Comparison of ENCODE assay signal across 28 cellular contexts in genomic region chr3:52513281-52513680, GRCh38.
"Had no signal": no experiment of that assay in that cellular context is flagged by ENCODE, and none has a peak within 500 bp of the region (broad histone marks: within the 10 kb centered on the region; RNA-seq: fewer than 3 reads in every experiment).

No MANE protein-coding gene starts in this region.

- H3K4me1 ChIP-seq: testis, thyroid gland, tibial artery, transverse colon, upper lobe of left lung, upper lobe of right lung, uterus had no signal

- H3K36me3 Mint-ChIP-seq: stimulated activated effector memory CD8-positive, alpha-beta T cell treated with anti-CD3 and anti-CD28 coated beads, Interleukin-12 subunit alpha, Interleukin-12 subunit beta, amount 100 ng/mL, for 72 hours; stimulated activated memory B cell treated with anti-CD40 and anti-IgM and Interleukin-4, amounts not matched to agents 10 μg/mL and 1 μg/mL and 100 μg/mL, for 72 hours; type B pancreatic cell had no signal

- H3K4me1 Mint-ChIP-seq: stimulated activated effector memory CD8-positive, alpha-beta T cell treated with anti-CD3 and anti-CD28 coated beads, Interleukin-12 subunit alpha, Interleukin-12 subunit beta, amount 100 ng/mL, for 72 hours; stimulated activated memory B cell treated with anti-CD40 and anti-IgM and Interleukin-4, amounts not matched to agents 10 μg/mL and 1 μg/mL and 100 μg/mL, for 72 hours; stimulated activated naive CD8-positive, alpha-beta T cell treated with anti-CD3 and anti-CD28 coated beads, Interleukin-15, amount 100 ng/mL, for 72 hours had no signal

- H3K27me3 Mint-ChIP-seq: stimulated activated naive CD8-positive, alpha-beta T cell treated with anti-CD3 and anti-CD28 coated beads, Interleukin-15, amount 100 ng/mL, for 72 hours; stimulated activated naive CD8-positive, alpha-beta T cell treated with anti-CD3 and anti-CD28 coated beads, Interleukin-15, Interleukin-2, amounts not matched to agents 100 ng/mL and 50 ng/mL, for 24 hours had no signal

- H3K4me3 ChIP-seq: stomach, suprapubic skin, testis, thoracic aorta, thyroid gland, tibial artery, tibial nerve, transverse colon, upper lobe of left lung, upper lobe of right lung, uterus, vagina had no signal

- H3K36me3 ChIP-seq: suprapubic skin, thoracic aorta, thyroid gland, tibial artery, transverse colon, upper lobe of right lung, uterus, vagina had no signal

- DNase-seq: stimulated activated CD4-positive, alpha-beta T cell treated with anti-CD3 and anti-CD28 coated beads, Interleukin-2, amount 100 ng/mL, for 48 hours; stimulated activated CD4-positive, alpha-beta T cell treated with anti-CD3 and anti-CD28 coated beads, Interleukin-4, amount 100 ng/mL, for 1 hour; stimulated activated CD4-positive, alpha-beta T cell treated with anti-CD3 and anti-CD28 coated beads, Interleukin-4, amount 100 ng/mL, for 24 hours; stimulated activated CD4-positive, alpha-beta T cell treated with anti-CD3 and anti-CD28 coated beads, Interleukin-4, amount 100 ng/mL, for 4 hours; stimulated activated CD8-positive, alpha-beta memory T cell treated with anti-CD3 and anti-CD28 coated beads, Interleukin-4, amount 100 ng/mL, for 48 hours; stimulated activated naive CD4-positive, alpha-beta T cell; stimulated activated naive CD4-positive, alpha-beta T cell treated with Interleukin-2 at 50 U/mL for 16 hours; stimulated activated naive CD8-positive, alpha-beta T cell treated with anti-CD3 and anti-CD28 coated beads, Interleukin-15, amount 100 ng/mL, for 72 hours; stimulated activated naive CD8-positive, alpha-beta T cell treated with anti-CD3 and anti-CD28 coated beads, Interleukin-15, Interleukin-2, amounts not matched to agents 100 U/mL and 50 U/mL, for 24 hours; stomach; substantia nigra; testis; thyroid gland; tibial artery; transverse colon; trophoblast cell; upper lobe of right lung; uterus had no signal

- H3K4me3 Mint-ChIP-seq: stimulated activated effector memory CD8-positive, alpha-beta T cell treated with anti-CD3 and anti-CD28 coated beads, Interleukin-12 subunit alpha, Interleukin-12 subunit beta, amount 100 ng/mL, for 72 hours; stimulated activated memory B cell treated with anti-CD40 and anti-IgM and Interleukin-4, amounts not matched to agents 10 μg/mL and 1 μg/mL and 100 μg/mL, for 72 hours; stimulated activated naive CD8-positive, alpha-beta T cell treated with anti-CD3 and anti-CD28 coated beads, Interleukin-15, amount 100 ng/mL, for 72 hours; stimulated activated naive CD8-positive, alpha-beta T cell treated with anti-CD3 and anti-CD28 coated beads, Interleukin-15, Interleukin-2, amounts not matched to agents 100 ng/mL and 50 ng/mL, for 24 hours; type B pancreatic cell had no signal

- H3K9me3 ChIP-seq: stomach, suprapubic skin, testis, thoracic aorta, thyroid gland, tibial artery, tibial nerve, transverse colon, upper lobe of left lung, upper lobe of right lung, uterus, vagina had no signal

- H3K27ac ChIP-seq: stomach, suprapubic skin, testis, thoracic aorta, thyroid gland, tibial artery, tibial nerve, transverse colon, upper lobe of left lung, upper lobe of right lung, uterus, vagina had no signal

- H3K9me3 Mint-ChIP-seq: stimulated activated effector memory CD8-positive, alpha-beta T cell treated with anti-CD3 and anti-CD28 coated beads, Interleukin-12 subunit alpha, Interleukin-12 subunit beta, amount 100 ng/mL, for 72 hours; stimulated activated memory B cell treated with anti-CD40 and anti-IgM and Interleukin-4, amounts not matched to agents 10 μg/mL and 1 μg/mL and 100 μg/mL, for 72 hours; stimulated activated naive CD8-positive, alpha-beta T cell treated with anti-CD3 and anti-CD28 coated beads, Interleukin-15, amount 100 ng/mL, for 72 hours; stimulated activated naive CD8-positive, alpha-beta T cell treated with anti-CD3 and anti-CD28 coated beads, Interleukin-15, Interleukin-2, amounts not matched to agents 100 ng/mL and 50 ng/mL, for 24 hours; type B pancreatic cell had no signal

- H3K27me3 ChIP-seq: stomach, suprapubic skin, testis, thyroid gland, tibial artery, tibial nerve, transverse colon, upper lobe of left lung, upper lobe of right lung, uterus, vagina had no signal

- H3K27ac Mint-ChIP-seq: stimulated activated effector memory CD8-positive, alpha-beta T cell treated with anti-CD3 and anti-CD28 coated beads, Interleukin-12 subunit alpha, Interleukin-12 subunit beta, amount 100 ng/mL, for 72 hours; stimulated activated memory B cell treated with anti-CD40 and anti-IgM and Interleukin-4, amounts not matched to agents 10 μg/mL and 1 μg/mL and 100 μg/mL, for 72 hours; stimulated activated naive CD8-positive, alpha-beta T cell treated with anti-CD3 and anti-CD28 coated beads, Interleukin-15, amount 100 ng/mL, for 72 hours; stimulated activated naive CD8-positive, alpha-beta T cell treated with anti-CD3 and anti-CD28 coated beads, Interleukin-15, Interleukin-2, amounts not matched to agents 100 ng/mL and 50 ng/mL, for 24 hours; type B pancreatic cell had no signal

- ATAC-seq: stimulated activated effector memory CD8-positive, alpha-beta T cell treated with anti-CD3 and anti-CD28 coated beads, Interleukin-12 subunit alpha, Interleukin-12 subunit beta, amount 100 ng/mL, for 72 hours; stimulated activated memory B cell treated with anti-CD40 and anti-IgM and Interleukin-4, amounts not matched to agents 10 μg/mL and 1 μg/mL and 100 μg/mL, for 72 hours; stimulated activated naive CD8-positive, alpha-beta T cell treated with anti-CD3 and anti-CD28 coated beads, Interleukin-15, amount 100 ng/mL, for 72 hours; stimulated activated naive CD8-positive, alpha-beta T cell treated with anti-CD3 and anti-CD28 coated beads, Interleukin-15, Interleukin-2, amounts not matched to agents 100 U/mL and 50 U/mL, for 24 hours; upper lobe of right lung had no signal

- FAIRE-seq: urothelium cell line had no signal
